ENCODE assay signal across 35 cellular contexts in genomic region chr1:221462345-221462744, GRCh38.
DNase-seq lines count a peak whose midpoint lies in the region; ATAC-seq, FAIRE-seq and TF ChIP-seq lines count a peak whose summit lies in the region.
"Had no signal": no experiment of that assay in that cellular context is flagged by ENCODE, and none has a peak within 500 bp of the region (broad histone marks: within the 10 kb centered on the region; RNA-seq: fewer than 3 reads in every experiment).

No MANE protein-coding gene starts in this region.

- peaks cover 10% of the 10 kb centered on the region for H3K4me1 ChIP-seq in RWPE2 (ENCODE audit: insufficient read depth, poor library complexity, severe bottlenecking)
- no peaks in the 10 kb centered on the region for H3K4me1 ChIP-seq in mesenchymal stem cell (ENCODE audit: control insufficient read depth, insufficient read depth, low read depth, low read length)
- H3K4me1 ChIP-seq: uterus had no signal

- H3K14ac ChIP-seq in mesenchymal stem cell (ENCODE audit: low read length in 2 of 2): no peak overlapping the region

- WGBS in mesenchymal stem cell: 88% methylated on average over 1 of the region's 1 CpG

- no peaks in the 10 kb centered on the region for H3K79me1 ChIP-seq in mesenchymal stem cell (replicated peaks; ENCODE audit: low read length, poor library complexity, severe bottlenecking)

- H3K27me3 ChIP-seq in RWPE2 (ENCODE audit: insufficient read depth, poor library complexity, severe bottlenecking) (no peaks in the 10 kb centered on the region), mesenchymal stem cell (ENCODE audit: control insufficient read depth in 1 of 2, insufficient read depth in 1 of 2, low read length in 2 of 2) (no peaks in the 10 kb centered on the region)
- H3K27me3 ChIP-seq: cardiac muscle cell, uterus had no signal

- peak; percentile 92 for ATAC-seq in RWPE2 (ENCODE audit: low read depth)
- ATAC-seq: activated CD4-positive, alpha-beta T cell treated with anti-CD3 and anti-CD28 coated beads for 36 hours; activated CD8-positive, alpha-beta T cell treated with anti-CD3 and anti-CD28 coated beads, Interleukin-2, amount 10 ng/mL, durations not matched to agents 7 days and 5 days; CD8-positive, alpha-beta T cell; right cardiac atrium; stimulated activated naive CD8-positive, alpha-beta T cell treated with anti-CD3 and anti-CD28 coated beads, Interleukin-15, amount 100 ng/mL, for 72 hours had no signal

- no peak overlapping the region for H3K4me2 ChIP-seq in mesenchymal stem cell (ENCODE audit: low read length, poor library complexity, severe bottlenecking)
- H3K4me2 ChIP-seq: PC-9 had no signal

- H3K18ac ChIP-seq in mesenchymal stem cell (ENCODE audit: low read depth in 1 of 2, low read length in 2 of 2): no peak overlapping the region

- H4K91ac ChIP-seq in mesenchymal stem cell (ENCODE audit: low read length): no peak overlapping the region

- FAIRE-seq in D721Med (lab: Jason Lieb, UNC): peak; percentile 25
- FAIRE-seq: A204.1, GM19239, H54, islet of Langerhans had no signal

- no peak overlapping the region for H2BK15ac ChIP-seq in mesenchymal stem cell (ENCODE audit: low read depth, poor library complexity, severe bottlenecking)

- no peak overlapping the region for H4K8ac ChIP-seq in mesenchymal stem cell (ENCODE audit: low read length)

- no peak overlapping the region for H3K9ac ChIP-seq in mesenchymal stem cell (ENCODE audit: low read length)

- H2BK5ac ChIP-seq in mesenchymal stem cell (ENCODE audit: low read depth, low read length, poor library complexity, severe bottlenecking): no peak overlapping the region

- no peaks in the 10 kb centered on the region for H3K36me3 ChIP-seq in RWPE2 (ENCODE audit: low read depth)
- H3K36me3 ChIP-seq in mesenchymal stem cell (ENCODE audit: control insufficient read depth in 1 of 2, insufficient read depth in 2 of 2, low read depth in 1 of 2, low read length in 2 of 2): no peaks in the 10 kb centered on the region
- H3K36me3 ChIP-seq: cardiac muscle cell, left ventricle myocardium inferior, uterus had no signal

- no peak overlapping the region for H3K4ac ChIP-seq in mesenchymal stem cell (ENCODE audit: low read depth in 1 of 2, low read length in 2 of 2)

- H2AK5ac ChIP-seq in mesenchymal stem cell (ENCODE audit: low read length, severe bottlenecking): no peak overlapping the region

- DNase-seq in D721Med (ENCODE audit: insufficient read length, low spot score): no peak
- no peak for DNase-seq in RWPE2 (ENCODE audit: low spot score)
- DNase-seq in fibroblast of gingiva (ENCODE audit: low read depth): peak; percentile 74
- DNase-seq in myocyte (ENCODE audit: low read depth): peak; percentile 56
- no peak for DNase-seq in mesenchymal stem cell
- no peak for DNase-seq in NCI-H2081 (lab: John Stamatoyannopoulos, UW)
- DNase-seq in NCI-H446 treated with DMSO at 0.1 percent for 48 hours (lab: John Stamatoyannopoulos, UW): no peak
- DNase-seq in islet precursor cell: no peak
- DNase-seq: activated CD4-positive, alpha-beta T cell treated with anti-CD3 and anti-CD28 coated beads for 36 hours; activated CD8-positive, alpha-beta T cell treated with anti-CD3 and anti-CD28 coated beads, Interleukin-2, amount 10 ng/mL, durations not matched to agents 7 days and 5 days; amygdala; CD8-positive, alpha-beta T cell; cortex of kidney; DMS 273 treated with DMSO at 0.1 percent for 48 hours; effector memory CD4-positive, alpha-beta T cell; EL; erythroblast; left ventricle myocardium inferior; NCI-H1105; NCI-H187 treated with DMSO at 0.1 percent for 48 hours; NCI-H526; PC-9; posterior cingulate gyrus; right cardiac atrium; SHP77; stimulated activated CD4-positive, alpha-beta T cell treated with anti-CD3 and anti-CD28 coated beads, Interleukin-12 subunit alpha, Interleukin-12 subunit beta, amount 100 ng/mL, for 4 hours; stimulated activated CD4-positive, alpha-beta T cell treated with anti-CD3 and anti-CD28 coated beads, Interleukin-2, amount 100 ng/mL, for 48 hours; stimulated activated naive CD8-positive, alpha-beta T cell treated with anti-CD3 and anti-CD28 coated beads, Interleukin-15, amount 100 ng/mL, for 72 hours; uterus had no signal

- H3K23ac ChIP-seq in mesenchymal stem cell (ENCODE audit: low read length in 2 of 2): no peak overlapping the region

- H2BK12ac ChIP-seq in mesenchymal stem cell (ENCODE audit: low read length in 2 of 2): no peak overlapping the region

- H2BK120ac ChIP-seq in mesenchymal stem cell (ENCODE audit: low read depth, low read length): no peak overlapping the region

- no peak overlapping the region for H2AFZ ChIP-seq in mesenchymal stem cell (ENCODE audit: low read depth, low read length)
- H2AFZ ChIP-seq: PC-9 had no signal

- no peak for TF ChIP-seq CTCF in D721Med (IDR thresholded peaks at IDR 0.05; ENCODE audit: insufficient read depth, missing control alignments)
- no peak for TF ChIP-seq CTCF in RWPE2 (IDR thresholded peaks at IDR 0.05; ENCODE audit: poor library complexity, severe bottlenecking)

- H3K27ac ChIP-seq in RWPE2 (ENCODE audit: poor library complexity, severe bottlenecking): peak overlapping the region; percentile 25
- H3K27ac ChIP-seq in mesenchymal stem cell (ENCODE audit: low read length, poor library complexity, severe bottlenecking): no peak overlapping the region
- H3K27ac ChIP-seq: cardiac muscle cell, left ventricle myocardium inferior, PC-9, uterus, VCaP had no signal

- H3K4me3 ChIP-seq in RWPE2 (ENCODE audit: severe bottlenecking): no peak overlapping the region
- no peak overlapping the region for H3K4me3 ChIP-seq in mesenchymal stem cell (ENCODE audit: insufficient read depth in 1 of 2, low read depth in 1 of 2, low read length in 2 of 2)
- H3K4me3 ChIP-seq: cardiac muscle cell, left ventricle myocardium inferior, PC-9, uterus had no signal

- H3K9me3 ChIP-seq in RWPE2 (ENCODE audit: severe bottlenecking) (no peaks in the 10 kb centered on the region), mesenchymal stem cell (ENCODE audit: control insufficient read depth, low read length) (no peaks in the 10 kb centered on the region)
- H3K9me3 ChIP-seq: uterus had no signal

Comparison
In these comparisons a context has a peak if more than half of its experiments do, and no peak if none do; other contexts are left out.
1. DNase-seq: peak in fibroblast of gingiva (single experiment) and myocyte (single experiment); none in D721Med (single experiment), RWPE2 (single experiment), mesenchymal stem cell (single experiment), NCI-H2081 (0 of 2), NCI-H446 treated with DMSO at 0.1 percent for 48 hours (single experiment) and islet precursor cell (single experiment).